ENCODE assay signal across 8 cellular contexts in genomic region chr19:1260749-1261511, GRCh38. TPM values are rescaled to one million over a fixed set of nuclear protein-coding genes. Genes with fewer than 3 reads are reported as not detected.
DNase-seq lines count a peak whose midpoint lies in the region.

No MANE protein-coding gene starts in this region.

- H2BK120ac ChIP-seq in neuronal stem cell (ENCODE audit: low read depth, low read length) = peak overlapping the region; percentile 98

- DNase-seq in ELR (ENCODE audit: low read depth) (peak; percentile 97), HCEC 1CT (peak; percentile 97), NAMALWA (ENCODE audit: low spot score) (peak; percentile 98), SJCRH30 (peak; percentile 95 to 96), foreskin melanocyte (peak; percentile 91), neuronal stem cell (ENCODE audit: low spot score) (peak; percentile 97)
- peak; percentile 86 to 97 (median 93) for DNase-seq in activated naive CD4-positive, alpha-beta T cell (lab: John Stamatoyannopoulos, UW)

- H2BK12ac ChIP-seq in neuronal stem cell (ENCODE audit: low read length) = peak overlapping the region; percentile 33

- H3K18ac ChIP-seq in neuronal stem cell (ENCODE audit: low read length) = peak overlapping the region; percentile 99

- H3K4me1 ChIP-seq in SJCRH30 (peaks cover 32% of the 10 kb centered on the region), neuronal stem cell (ENCODE audit: control insufficient read depth in 2 of 2, insufficient read depth in 1 of 2, low read depth in 1 of 2, low read length in 2 of 2) (peaks cover 51 to 65% of the 10 kb centered on the region in 2 donors), subcutaneous abdominal adipose tissue (ENCODE audit: control insufficient read depth in 5 of 5, insufficient read depth in 5 of 5, low read length in 5 of 5) (peaks cover 16 to 75% (median 64%) of the 10 kb centered on the region in 5 donors)

- H2AK5ac ChIP-seq in neuronal stem cell (ENCODE audit: low read depth, low read length) = peak overlapping the region; percentile 100

- H3K27ac ChIP-seq in SJCRH30 (peak overlapping the region; percentile 81; the same call in 1 of the 2 replicates), neuronal stem cell (replicated peaks; ENCODE audit: low read length) (peak overlapping the region; percentile 76), subcutaneous abdominal adipose tissue (ENCODE audit: low read depth, low read length) (peak overlapping the region; percentile 90)

- H3K4me3 ChIP-seq in SJCRH30 = peak overlapping the region; percentile 62
- peak overlapping the region; percentile 68 to 88 for H3K4me3 ChIP-seq in neuronal stem cell (ENCODE audit: low read length in 2 of 2)
- peak overlapping the region; percentile 67 to 81 (median 72) for H3K4me3 ChIP-seq in subcutaneous abdominal adipose tissue (ENCODE audit: low read depth in 1 of 5, low read length in 5 of 5)

- peak overlapping the region; percentile 91 for H3K4me2 ChIP-seq in neuronal stem cell (ENCODE audit: insufficient read depth, low read length, poor library complexity, severe bottlenecking)

- H3K4ac ChIP-seq in neuronal stem cell (ENCODE audit: low read length) = peak overlapping the region; percentile 89

- peak overlapping the region; percentile 82 for H2AFZ ChIP-seq in neuronal stem cell (ENCODE audit: low read length)

- no CpG with 5 or more reads among the region's 82 CpGs for WGBS in neuronal stem cell (ENCODE audit: extremely low coverage in 2 of 2, insufficient read length in 2 of 2, insufficient replicate concordance in 1 of 2), 2 donors

- H2BK5ac ChIP-seq in neuronal stem cell (ENCODE audit: low read length) = peak overlapping the region; percentile 97

- H4K8ac ChIP-seq in neuronal stem cell (ENCODE audit: low read depth, low read length) = no peak overlapping the region

- no peaks in the 10 kb centered on the region for H3K9me3 ChIP-seq in SJCRH30 (replicated peaks)
- no peaks in the 10 kb centered on the region for H3K9me3 ChIP-seq in neuronal stem cell (replicated peaks in 1 of 2; ENCODE audit: control insufficient read depth in 2 of 2, insufficient read depth in 1 of 2, low read depth in 1 of 2, low read length in 2 of 2)
- peaks cover 0 to 2% (median 0%) of the 10 kb centered on the region in 5 donors for H3K9me3 ChIP-seq in subcutaneous abdominal adipose tissue (ENCODE audit: control insufficient read depth in 5 of 5, low read length in 5 of 5)

- H3K9ac ChIP-seq in neuronal stem cell (ENCODE audit: low read depth, low read length, poor library complexity) (peak overlapping the region; percentile 99), subcutaneous abdominal adipose tissue (ENCODE audit: low read length in 5 of 5) (peak overlapping the region in 4 of 5 donors; percentile 6 to 74 (median 73))

- H3K23ac ChIP-seq in neuronal stem cell (ENCODE audit: low read depth, low read length, poor library complexity) = peak overlapping the region; percentile 97

- H3K27me3 ChIP-seq in SJCRH30 (no peaks in the 10 kb centered on the region), neuronal stem cell (ENCODE audit: control insufficient read depth in 3 of 3, insufficient read depth in 3 of 3, low read depth in 1 of 3, low read length in 3 of 3) (no peaks in the 10 kb centered on the region), subcutaneous abdominal adipose tissue (ENCODE audit: control insufficient read depth in 5 of 5, insufficient read depth in 4 of 5, low read length in 5 of 5) (peaks cover 0 to 6% (median 0%) of the 10 kb centered on the region in 5 donors)

- peak overlapping the region; percentile 89 for H3K14ac ChIP-seq in neuronal stem cell (ENCODE audit: low read length)

- H2BK15ac ChIP-seq in neuronal stem cell (ENCODE audit: low read length) = peak overlapping the region; percentile 100

- H3K79me1 ChIP-seq in neuronal stem cell (ENCODE audit: low read depth, low read length) = peaks cover 21% of the 10 kb centered on the region

- peaks cover 6% of the 10 kb centered on the region for H3K36me3 ChIP-seq in SJCRH30
- peaks cover 17 to 35% of the 10 kb centered on the region in 2 donors for H3K36me3 ChIP-seq in neuronal stem cell (replicated peaks in 1 of 2; ENCODE audit: control insufficient read depth in 2 of 2, insufficient read depth in 2 of 2, low read length in 2 of 2)
- peaks cover 0 to 22% (median 14%) of the 10 kb centered on the region in 5 donors for H3K36me3 ChIP-seq in subcutaneous abdominal adipose tissue (ENCODE audit: control insufficient read depth in 5 of 5, insufficient read depth in 5 of 5, low read length in 5 of 5)

- peak overlapping the region; percentile 99 for H4K91ac ChIP-seq in neuronal stem cell (ENCODE audit: low read depth, low read length, poor library complexity)

RNA-seq across cellular contexts. Expression of gene CIRBP, which starts 8.2 kb away (rescaled TPM):
- total RNA-seq in SJCRH30 (2014; rRNA removed; shearing (Covaris generic)) = 159 and 181 TPM in 2 replicates
- polyA plus RNA-seq in neuronal stem cell (2013, experiment 1 of 2) = 218 TPM
- polyA plus RNA-seq in neuronal stem cell (2013, experiment 2 of 2) = 217 TPM

RNA-seq across cellular contexts. Expression of gene MIDN, which starts 12.5 kb away (rescaled TPM):
- total RNA-seq in SJCRH30 (2014; rRNA removed; shearing (Covaris generic)) = 9.1 TPM in 2 replicates
- polyA plus RNA-seq in neuronal stem cell (2013, experiment 1 of 2) = 98.3 TPM
- 99.9 TPM for polyA plus RNA-seq in neuronal stem cell (2013, experiment 2 of 2)

RNA-seq across cellular contexts. Expression of gene FAM174C, which starts 14.4 kb away (rescaled TPM):
- 22.3 and 25.1 TPM in 2 replicates for total RNA-seq in SJCRH30 (2014; rRNA removed; shearing (Covaris generic))
- 23.8 TPM for polyA plus RNA-seq in neuronal stem cell (2013, experiment 1 of 2)
- 24.1 TPM for polyA plus RNA-seq in neuronal stem cell (2013, experiment 2 of 2)

RNA-seq across cellular contexts. Expression of gene ATP5F1D, which starts 19.4 kb away (rescaled TPM):
- 25.5 and 32.2 TPM in 2 replicates for total RNA-seq in SJCRH30 (2014; rRNA removed; shearing (Covaris generic))
- polyA plus RNA-seq in neuronal stem cell (2013, experiment 1 of 2) = 106 TPM
- polyA plus RNA-seq in neuronal stem cell (2013, experiment 2 of 2) = 101 TPM

RNA-seq across cellular contexts. Expression of gene CBARP, which starts 23.1 kb away (rescaled TPM):
- 1.2 and 1.9 TPM in 2 replicates for total RNA-seq in SJCRH30 (2014; rRNA removed; shearing (Covaris generic))
- 14.0 TPM for polyA plus RNA-seq in neuronal stem cell (2013, experiment 1 of 2)
- polyA plus RNA-seq in neuronal stem cell (2013, experiment 2 of 2) = 12.8 TPM

Comparison
In these comparisons a context has a peak if more than half of its experiments do, and no peak if none do; other contexts are left out.
1. Peak in every context shown above with its lines: DNase-seq, H3K4me3 ChIP-seq and H3K27ac ChIP-seq.